17 cellular contexts compared by ENCODE assay signal in the genomic region with DNA sequence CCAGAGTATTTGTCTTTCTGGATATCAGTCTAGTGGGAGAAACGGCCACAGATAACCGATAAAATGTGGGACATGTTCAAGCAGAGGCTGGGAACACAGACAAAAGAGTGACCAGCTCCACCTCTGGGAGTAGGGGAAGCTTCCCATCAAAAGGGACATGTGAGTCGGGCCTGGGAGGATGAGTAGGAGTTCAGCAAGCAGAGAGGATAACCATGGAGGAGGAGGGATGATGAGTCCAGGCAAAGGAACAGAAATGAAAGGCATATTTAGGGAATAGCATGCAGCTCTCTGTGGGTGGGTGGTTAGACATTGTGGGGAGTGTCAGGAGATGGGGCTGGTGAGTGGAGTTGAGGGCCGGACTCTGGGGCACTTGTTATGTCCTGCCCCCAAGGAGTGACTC.
A peak's percentile ranks its signal among the peaks of the same experiment; 100 is the strongest.
DNase-seq lines count a peak whose midpoint lies in the region; ATAC-seq and TF ChIP-seq lines count a peak whose summit lies in the region.
"Had no signal": no experiment of that assay in that cellular context is flagged by ENCODE, and none has a peak within 500 bp of the region (broad histone marks: within the 10 kb centered on the region; RNA-seq: fewer than 3 reads in every experiment).

No MANE protein-coding gene starts in this region.

- H3K4me1 ChIP-seq in BLaER1 = peaks cover 27% of the 10 kb centered on the region
- H3K4me1 ChIP-seq in gastroesophageal sphincter = peaks cover 6 to 74% (median 47%) of the 10 kb centered on the region in 3 donors
- H3K4me1 ChIP-seq in psoas muscle = peaks cover 61% of the 10 kb centered on the region

- no peak overlapping the region for H3K9ac ChIP-seq in BLaER1

- CTCF ChIA-PET in RWPE1 (lab: Yijun Ruan, JAX) = interaction anchor here (0.5 to 1.3 kb wide), 3 partner anchors 123 to 181 kb away, joined by 3 to 5 read pairs (median 3); partner anchors contain the start of gene DUSP1

- H3K9me3 ChIP-seq in BLaER1 = no peaks in the 10 kb centered on the region
- H3K9me3 ChIP-seq in gastroesophageal sphincter = no peaks in the 10 kb centered on the region
- no peaks in the 10 kb centered on the region for H3K9me3 ChIP-seq in psoas muscle

- H3K27ac ChIP-seq in BLaER1 (0 out of 2 replicates have a peak overlapping the region, but pooled peaks have one; percentile 29), RWPE1 (peak overlapping the region; percentile 100), gastroesophageal sphincter (peak overlapping the region; percentile 94 to 96 (median 96)), psoas muscle (peak overlapping the region; percentile 3)

- no peak for TF ChIP-seq EP300 in gastroesophageal sphincter (IDR thresholded peaks at IDR 0.05)

- no peaks in the 10 kb centered on the region for H3K27me3 ChIP-seq in BLaER1
- no peaks in the 10 kb centered on the region for H3K27me3 ChIP-seq in gastroesophageal sphincter
- H3K27me3 ChIP-seq in psoas muscle (ENCODE audit: insufficient read depth in 3 of 3, low read length in 2 of 3) = no peaks in the 10 kb centered on the region

- ATAC-seq in gastroesophageal sphincter (no peak), psoas muscle (no peak)
- ATAC-seq: activated CD8-positive, alpha-beta memory T cell treated with anti-CD3 and anti-CD28 coated beads, Interleukin-2, amount 10 ng/mL, durations not matched to agents 7 days and 5 days; stimulated activated effector memory CD8-positive, alpha-beta T cell treated with anti-CD3 and anti-CD28 coated beads, Interleukin-12 subunit alpha, Interleukin-12 subunit beta, amount 100 ng/mL, for 72 hours had no signal

- 100% methylated on average over 2 of the region's 4 CpGs for WGBS in gastroesophageal sphincter (ENCODE audit: low coverage in 1 of 2), 2 donors
- 91 to 98% (median 97%) methylated on average over 4 of the region's 4 CpGs for WGBS in psoas muscle, 3 donors

- H3K36me3 ChIP-seq in BLaER1 (peaks cover 95% of the 10 kb centered on the region), gastroesophageal sphincter (no peaks in the 10 kb centered on the region), psoas muscle (ENCODE audit: insufficient read depth in 1 of 2, low read depth in 1 of 2) (peaks cover 0 to 1% of the 10 kb centered on the region in 2 donors)

- H3K4me2 ChIP-seq in BLaER1 = no peak overlapping the region

- no peak overlapping the region for H3K4me3 ChIP-seq in BLaER1
- no peak overlapping the region for H3K4me3 ChIP-seq in gastroesophageal sphincter
- H3K4me3 ChIP-seq in psoas muscle = no peak overlapping the region
- H3K4me3 ChIP-seq: skin epidermis had no signal

- intact Hi-C loops in psoas muscle (cut with DNase I) = no loop called here

- H4K20me1 ChIP-seq in BLaER1 = peaks cover 96% of the 10 kb centered on the region

- no peak for TF ChIP-seq CTCF in RWPE1 (conservative IDR thresholded peaks at IDR 0.05; ENCODE audit: low read depth)
- TF ChIP-seq CTCF in gastroesophageal sphincter (IDR thresholded peaks at IDR 0.05) = no peak
- TF ChIP-seq CTCF in psoas muscle (IDR thresholded peaks at IDR 0.05) = no peak

- DNase-seq in RWPE1 (ENCODE audit: low spot score) (no peak), psoas muscle (no peak), SHP77 (lab: John Stamatoyannopoulos, UW) (no peak), NCI-H1694 treated with DMSO at 0.1 percent for 48 hours (lab: John Stamatoyannopoulos, UW) (no peak), cortex of kidney (lab: John Stamatoyannopoulos, UW) (no peak), medulla oblongata (ENCODE audit: extremely low spot score) (no peak)
- DNase-seq: activated CD4-positive, CD25-positive, alpha-beta regulatory T cell; activated CD8-positive, alpha-beta memory T cell treated with anti-CD3 and anti-CD28 coated beads, Interleukin-2, amount 10 ng/mL, durations not matched to agents 7 days and 5 days; activated naive CD4-positive, alpha-beta T cell treated with anti-CD3 and anti-CD28 coated beads for 36 hours; caudate nucleus; DMS153; occipital lobe; T-helper 2 cell had no signal

- POLR2A ChIA-PET in RWPE1 (lab: Yijun Ruan, JAX; ENCODE audit: low non-redundant PET) = no interaction called here

- no peak for TF ChIP-seq POLR2A in gastroesophageal sphincter (IDR thresholded peaks at IDR 0.05)

Comparison
In these comparisons a context has a peak if more than half of its experiments do, and no peak if none do; other contexts are left out.
1. H3K27ac ChIP-seq: peak in every context shown above with its lines; median percentile 100 in RWPE1; 96 in gastroesophageal sphincter; 29 in BLaER1; 3 in psoas muscle.